ENCODE assay signal across 8 cellular contexts in genomic region chr19:19387108-19387507, GRCh38. TPM values are rescaled to one million over a fixed set of nuclear protein-coding genes. Genes with fewer than 3 reads are reported as not detected.
A peak's percentile ranks its signal among the peaks of the same experiment; 100 is the strongest.
DNase-seq lines count a peak whose midpoint lies in the region; ATAC-seq and TF ChIP-seq lines count a peak whose summit lies in the region.

No MANE protein-coding gene starts in this region.

- ATAC-seq in HG02623 (IDR thresholded peaks at IDR 0.05; ENCODE audit: unreplicated experiment), result no peak

- H4K20me1 ChIP-seq in OCI-LY1 (ENCODE audit: insufficient read depth, low read length), result no peaks in the 10 kb centered on the region
- H4K20me1 ChIP-seq in osteoblast (ENCODE audit: insufficient read depth, low read length), result no peaks in the 10 kb centered on the region

- no peak for TF ChIP-seq POLR2A in uterus (IDR thresholded peaks at IDR 0.05)

- POLR2A ChIA-PET in Caco-2 (lab: Charles Lee), result no interaction called here

- H3K36me3 ChIP-seq in Caco-2 (ENCODE audit: control insufficient read depth, insufficient read depth, low read length), result no peaks in the 10 kb centered on the region
- H3K36me3 ChIP-seq in OCI-LY1 (ENCODE audit: insufficient read depth, low read length), result no peaks in the 10 kb centered on the region
- no peaks in the 10 kb centered on the region for H3K36me3 ChIP-seq in endocrine pancreas (ENCODE audit: control insufficient read depth, insufficient read depth, low read length)
- H3K36me3 ChIP-seq in osteoblast (ENCODE audit: insufficient read depth, low read length), result no peaks in the 10 kb centered on the region
- H3K36me3 ChIP-seq in uterus, result no peaks in the 10 kb centered on the region

- H3K27me3 ChIP-seq in Caco-2 (replicated peaks; ENCODE audit: control insufficient read depth, insufficient read depth, low read length) (no peaks in the 10 kb centered on the region), OCI-LY1 (ENCODE audit: insufficient read depth, low read length) (no peaks in the 10 kb centered on the region), endocrine pancreas (ENCODE audit: control insufficient read depth, insufficient read depth, low read length) (no peaks in the 10 kb centered on the region), osteoblast (ENCODE audit: insufficient read depth, low read length) (no peaks in the 10 kb centered on the region), uterus (no peaks in the 10 kb centered on the region)

- DNase-seq in Caco-2, result no peak
- DNase-seq in osteoblast (ENCODE audit: insufficient read length, low spot score, missing footprints), result no peak
- no peak for DNase-seq in uterus
- DNase-seq in ACHN, result no peak
- DNase-seq in NOMO-1 treated with dmso at 0.1 percent for 144 hours (lab: John Stamatoyannopoulos, UW; ENCODE audit: unreplicated experiment), result no peak

- no TSS peak for BruUV-seq in Caco-2 (replicated peaks; lab: Mats Ljungman, UMichigan)

- CTCF ChIA-PET in Caco-2 (lab: Charles Lee), result no interaction called here

- no peaks in the 10 kb centered on the region for H3K9me2 ChIP-seq in OCI-LY1 (ENCODE audit: low read depth, low read length)

- H3K27me3 Mint-ChIP-seq in Caco-2 (ENCODE audit: insufficient read depth, unreplicated experiment), result no peaks in the 10 kb centered on the region

- H3K9me3 ChIP-seq in Caco-2 (no peaks in the 10 kb centered on the region), OCI-LY1 (ENCODE audit: low read length) (no peaks in the 10 kb centered on the region), endocrine pancreas (ENCODE audit: control insufficient read depth, low read length) (no peaks in the 10 kb centered on the region), osteoblast (ENCODE audit: low read depth, low read length) (no peaks in the 10 kb centered on the region), uterus (no peaks in the 10 kb centered on the region)

- H3K79me2 ChIP-seq in OCI-LY1 (ENCODE audit: insufficient read depth, low read length) (peaks cover 36% of the 10 kb centered on the region), osteoblast (ENCODE audit: insufficient read depth, low read length) (peaks cover 57% of the 10 kb centered on the region)

- intact Hi-C loops in Caco-2 (cut with micrococcal nuclease; ENCODE audit: unreplicated experiment) (no loop called here), uterus (cut with DNase I; ENCODE audit: low total_unique reads) (no loop called here)

- no peak overlapping the region for H2AFZ ChIP-seq in OCI-LY1 (ENCODE audit: low read length)
- no peak overlapping the region for H2AFZ ChIP-seq in osteoblast (ENCODE audit: low read length)

- peak overlapping the region; percentile 94 for H3K9ac ChIP-seq in OCI-LY1 (ENCODE audit: low read length)
- no peak overlapping the region for H3K9ac ChIP-seq in endocrine pancreas (ENCODE audit: control insufficient read depth, insufficient read depth, low read length)

- H3K27ac ChIP-seq in OCI-LY1 (ENCODE audit: low read depth, low read length, poor library complexity, severe bottlenecking) (peak overlapping the region; percentile 71), osteoblast (ENCODE audit: low read depth, low read length) (no peak overlapping the region), uterus (no peak overlapping the region)

- H3K9me3 Mint-ChIP-seq in Caco-2 (ENCODE audit: unreplicated experiment), result no peaks in the 10 kb centered on the region

- H3K27ac Mint-ChIP-seq in Caco-2 (ENCODE audit: unreplicated experiment), result peak overlapping the region; percentile 99

- peaks cover 34% of the 10 kb centered on the region for H3K36me3 Mint-ChIP-seq in Caco-2 (ENCODE audit: insufficient read depth, unreplicated experiment)

- H3K4me1 ChIP-seq in Caco-2, result peaks cover 6% of the 10 kb centered on the region; the same call in 1 of the 2 replicates
- peaks cover 60% of the 10 kb centered on the region for H3K4me1 ChIP-seq in OCI-LY1 (ENCODE audit: insufficient read depth, low read length, severe bottlenecking)
- H3K4me1 ChIP-seq in endocrine pancreas (ENCODE audit: control insufficient read depth, insufficient read depth, low read length), result no peaks in the 10 kb centered on the region
- peaks cover 30% of the 10 kb centered on the region for H3K4me1 ChIP-seq in osteoblast (ENCODE audit: insufficient read depth, low read length)
- H3K4me1 ChIP-seq in uterus, result no peaks in the 10 kb centered on the region

- peak overlapping the region; percentile 94 for H3K4me3 Mint-ChIP-seq in Caco-2 (ENCODE audit: unreplicated experiment)

- H3K4me2 ChIP-seq in OCI-LY1 (ENCODE audit: low read length) (peak overlapping the region; percentile 75), osteoblast (ENCODE audit: insufficient read depth, low read length) (peak overlapping the region; percentile 96)

- H3K4me3 ChIP-seq in Caco-2 (ENCODE audit: low read depth, low read length) (peak overlapping the region; percentile 88), OCI-LY1 (ENCODE audit: low read depth, low read length, poor library complexity, severe bottlenecking) (peak overlapping the region; percentile 89), endocrine pancreas (ENCODE audit: control insufficient read depth, insufficient read depth, low read length) (peak overlapping the region; percentile 59), osteoblast (ENCODE audit: insufficient read depth, low read length) (peak overlapping the region; percentile 89), uterus (peak overlapping the region in 1 of 2 donors; percentile 84)

- in situ Hi-C loops in ACHN (cut with HindIII; ENCODE audit: low pct_ligation_motif_present, low pct_unique_long_range_greater_than_20kb, low sequenced_read_pairs), result no loop called here

- no peaks in the 10 kb centered on the region for H3F3A ChIP-seq in OCI-LY1 (ENCODE audit: insufficient read depth, low read length)

- TF ChIP-seq CTCF in Caco-2 (IDR thresholded peaks at IDR 0.05; ENCODE audit: insufficient read depth in 1 of 2, low read depth in 1 of 2, low read length in 1 of 2, severe bottlenecking in 1 of 2, unreplicated experiment in 1 of 2), result no peak
- TF ChIP-seq CTCF in OCI-LY1 (IDR thresholded peaks at IDR 0.05; ENCODE audit: low read length), result no peak
- TF ChIP-seq CTCF in osteoblast (IDR thresholded peaks at IDR 0.05; ENCODE audit: extremely low read depth, low read depth, low read length), result no peak
- TF ChIP-seq CTCF in uterus (IDR thresholded peaks at IDR 0.05), result no peak

- peaks cover 6% of the 10 kb centered on the region for H3K4me1 Mint-ChIP-seq in Caco-2 (ENCODE audit: low read depth, unreplicated experiment)

RNA-seq across cellular contexts. Expression of gene GATAD2A, which starts 18.4 kb away (rescaled TPM):
- total RNA-seq in Caco-2 (2022) (118 and 126 TPM in 2 replicates), osteoblast (48.6 and 48.9 TPM in 2 replicates), uterus (10 to 100 TPM in 3 of 4 donors, 1 to 10 TPM in 1; 9.7 to 65.1 (median 22.3) TPM)
